1 cellular context compared by ENCODE assay signal in genomic region chr9:17744786-17745185, GRCh38.
TF ChIP-seq lines count a peak whose summit lies in the region.

No MANE protein-coding gene starts in this region.

TF ChIP-seq in H1, 55 proteins besides CTCF, POLR2A, EP300 and RAD21:
- TF ChIP-seq CHD1 (IDR thresholded peaks at IDR 0.05; ENCODE audit: low read depth, low read length) (no peak), YY1 (IDR thresholded peaks at IDR 0.05; ENCODE audit: low read depth, low read length) (no peak), SIRT6 (IDR thresholded peaks at IDR 0.05; ENCODE audit: low read length) (no peak), MAFK (IDR thresholded peaks at IDR 0.05; ENCODE audit: low read depth, low read length) (no peak), RFX5 (IDR thresholded peaks at IDR 0.05; ENCODE audit: borderline replicate concordance, low read depth, low read length) (no peak), RBBP5 (IDR thresholded peaks at IDR 0.05; ENCODE audit: borderline replicate concordance, low read depth, low read length) (no peak), EZH2 (IDR thresholded peaks at IDR 0.05; ENCODE audit: low read depth, low read length, severe bottlenecking) (no peak), GABPA (IDR thresholded peaks at IDR 0.05; ENCODE audit: borderline replicate concordance, insufficient read depth, low read length) (no peak), JUN (IDR thresholded peaks at IDR 0.05; ENCODE audit: low read depth, low read length) (no peak), ATF3 (IDR thresholded peaks at IDR 0.05; ENCODE audit: insufficient read depth, low read depth, low read length) (no peak)
